In the genomic region with DNA sequence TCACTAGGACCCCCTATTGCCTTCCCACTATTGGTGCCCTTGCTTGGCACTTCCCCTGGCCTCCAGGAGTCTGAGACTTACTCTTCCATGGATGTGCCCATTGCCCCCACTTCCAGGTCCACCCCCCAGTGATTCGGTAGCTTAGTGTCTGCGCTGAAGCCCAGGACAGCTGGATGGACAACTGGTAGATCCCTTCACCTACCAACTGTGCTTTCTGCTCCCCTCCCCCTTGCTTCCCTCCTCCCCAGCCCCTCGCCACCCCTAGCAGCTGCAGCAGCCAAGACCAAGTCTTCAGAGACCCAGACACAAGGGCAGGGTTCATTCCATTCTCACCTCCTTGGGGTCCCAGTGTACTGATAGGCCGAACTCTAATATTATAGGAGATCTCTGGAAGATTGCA, we compare ENCODE assay signal across 11 cellular contexts. TPM values are rescaled to one million over a fixed set of nuclear protein-coding genes. Genes with fewer than 3 reads are reported as not detected.
DNase-seq lines count a peak whose midpoint lies in the region; ATAC-seq and TF ChIP-seq lines count a peak whose summit lies in the region.
"Had no signal": no experiment of that assay in that cellular context is flagged by ENCODE, and none has a peak within 500 bp of the region (broad histone marks: within the 10 kb centered on the region; RNA-seq: fewer than 3 reads in every experiment).

No MANE protein-coding gene starts in this region.

- H3K79me2 ChIP-seq in trophoblast cell (ENCODE audit: control insufficient read depth, insufficient read depth, low read length, poor library complexity): peaks cover 46% of the 10 kb centered on the region

- H4K91ac ChIP-seq in trophoblast cell (ENCODE audit: low read depth, low read length): peak overlapping the region; percentile 33

- H3K4me3 ChIP-seq in AG04449 (ENCODE audit: low read depth, low read length) (peak overlapping the region; percentile 29), esophagus muscularis mucosa (peak overlapping the region; percentile 46 to 69 (median 58)), trophoblast cell (ENCODE audit: low read depth, low read length) (no peak overlapping the region)

- CTCF ChIA-PET in AG04449 (lab: Yijun Ruan, JAX): interaction anchor here (3.0 to 46.3 kb wide), 3 partner anchors 7 to 26 kb away, joined by 14 to 1837 read pairs (median 169); a partner anchor contains a TSS
- CTCF ChIA-PET in RWPE1 (lab: Yijun Ruan, JAX): interaction anchor here (0.7 to 1.2 kb wide), 3 partner anchors 9 to 30 kb away, joined by 3 to 8 read pairs (median 4); no protein-coding TSS in a partner anchor

- H3K27me3 ChIP-seq in esophagus muscularis mucosa: no peaks in the 10 kb centered on the region
- no peaks in the 10 kb centered on the region for H3K27me3 ChIP-seq in trophoblast cell (ENCODE audit: insufficient read depth, low read length)

- no peak overlapping the region for H3K23ac ChIP-seq in trophoblast cell (ENCODE audit: low read length)

- H3K18ac ChIP-seq in trophoblast cell (ENCODE audit: low read length): peak overlapping the region; percentile 90

- H3K9me3 ChIP-seq in esophagus muscularis mucosa: no peaks in the 10 kb centered on the region
- H3K9me3 ChIP-seq in trophoblast cell (ENCODE audit: insufficient read depth, low read depth, low read length): no peaks in the 10 kb centered on the region

- H3K14ac ChIP-seq in trophoblast cell (ENCODE audit: low read length): peak overlapping the region; percentile 46

- POLR2A ChIA-PET in AG04449 (lab: Yijun Ruan, JAX): interaction anchor here (0.8 kb wide), 1 partner anchor 23 kb away, joined by 4 read pairs; no protein-coding TSS in a partner anchor
- POLR2A ChIA-PET in RWPE1 (lab: Yijun Ruan, JAX; ENCODE audit: low non-redundant PET): interaction anchor here (0.6 to 0.7 kb wide), 3 partner anchors 9 to 127 kb away, joined by 4 to 16 read pairs (median 8); no protein-coding TSS in a partner anchor

- TF ChIP-seq CTCF in AG04449 (IDR thresholded peaks at IDR 0.05; ENCODE audit: insufficient read depth, low read length, missing control alignments) (no peak), RWPE1 (conservative IDR thresholded peaks at IDR 0.05; ENCODE audit: low read depth) (no peak), esophagus muscularis mucosa (IDR thresholded peaks at IDR 0.05) (no peak)

- ATAC-seq in GM21786 (IDR thresholded peaks at IDR 0.05; ENCODE audit: unreplicated experiment) (no peak), GM18505 (IDR thresholded peaks at IDR 0.05; ENCODE audit: unreplicated experiment) (no peak), HG02588 (IDR thresholded peaks at IDR 0.05; ENCODE audit: unreplicated experiment) (no peak)
- ATAC-seq: CD8-positive, alpha-beta T cell had no signal

- H2BK5ac ChIP-seq in trophoblast cell (ENCODE audit: low read depth, low read length, poor library complexity): peak overlapping the region; percentile 61

- H3K4me2 ChIP-seq in trophoblast cell (ENCODE audit: low read length): no peak overlapping the region

- H4K12ac ChIP-seq in trophoblast cell (ENCODE audit: low read depth, low read length): no peak overlapping the region

- no peak overlapping the region for H3K9ac ChIP-seq in trophoblast cell (ENCODE audit: low read length)

- H3K27ac ChIP-seq in RWPE1 (peak overlapping the region; percentile 100), esophagus muscularis mucosa (replicated peaks in 1 of 4) (peak overlapping the region; percentile 92 to 100 (median 96)), trophoblast cell (ENCODE audit: low read depth, low read length) (peak overlapping the region; percentile 82)

- peak overlapping the region; percentile 23 for H2AK5ac ChIP-seq in trophoblast cell (ENCODE audit: low read length)

- peak overlapping the region; percentile 91 for H3K4ac ChIP-seq in trophoblast cell (ENCODE audit: low read depth, low read length)

- H2BK12ac ChIP-seq in trophoblast cell (ENCODE audit: low read length): peak overlapping the region; percentile 72

- intact Hi-C loops in esophagus muscularis mucosa (cut with DNase I): no loop called here

- H3K4me1 ChIP-seq in esophagus muscularis mucosa (peaks cover 86 to 100% (median 100%) of the 10 kb centered on the region in 4 donors), trophoblast cell (ENCODE audit: control insufficient read depth in 1 of 2, insufficient read depth in 2 of 2, low read length in 2 of 2) (peaks cover 64 to 74% of the 10 kb centered on the region in 2 experiments)

- H2AFZ ChIP-seq in trophoblast cell (ENCODE audit: insufficient read depth, low read length, poor library complexity): no peak overlapping the region

- H4K8ac ChIP-seq in trophoblast cell (ENCODE audit: low read depth, low read length): peak overlapping the region; percentile 36

- 65% methylated on average over 4 of the region's 4 CpGs for WGBS in esophagus muscularis mucosa
- WGBS in trophoblast cell (ENCODE audit: extremely low coverage, insufficient coverage, insufficient read length): no CpG with 5 or more reads among the region's 4 CpGs

- H3K36me3 ChIP-seq in esophagus muscularis mucosa: peaks cover 0 to 19% (median 0%) of the 10 kb centered on the region in 4 donors
- peaks cover 3 to 13% of the 10 kb centered on the region in 2 experiments for H3K36me3 ChIP-seq in trophoblast cell (ENCODE audit: control insufficient read depth in 1 of 2, insufficient read depth in 2 of 2, low read length in 2 of 2)

- TF ChIP-seq EP300 in esophagus muscularis mucosa (IDR thresholded peaks at IDR 0.05): no peak

- TF ChIP-seq POLR2A in esophagus muscularis mucosa (IDR thresholded peaks at IDR 0.05; ENCODE audit: low read depth) (no peak), GM18505 (IDR thresholded peaks at IDR 0.05; ENCODE audit: borderline replicate concordance, extremely low read depth, insufficient read depth, insufficient read length) (no peak)

- no peak overlapping the region for H2BK120ac ChIP-seq in trophoblast cell (ENCODE audit: insufficient read depth, low read length, poor library complexity)

- peaks cover 60% of the 10 kb centered on the region for H3K79me1 ChIP-seq in trophoblast cell (ENCODE audit: low read length)

- no peak for DNase-seq in AG04449 (ENCODE audit: low read depth, low spot score)
- no peak for DNase-seq in RWPE1 (ENCODE audit: low spot score)
- DNase-seq in esophagus muscularis mucosa (ENCODE audit: extremely low spot score): no peak
- DNase-seq in trophoblast cell: no peak
- no peak for DNase-seq in DMS114 treated with DMSO at 0.1 percent for 48 hours (lab: John Stamatoyannopoulos, UW; ENCODE audit: unreplicated experiment)
- DNase-seq: CD8-positive, alpha-beta T cell; NCI-H510A treated with DMSO at 0.1 percent for 48 hours; stimulated activated CD4-positive, alpha-beta T cell treated with anti-CD3 and anti-CD28 coated beads, Interleukin-4, amount 100 ng/mL, for 24 hours had no signal

RNA-seq across cellular contexts. Expression of a gene that starts 6.9 kb away (rescaled TPM):
- 100 to 1,000 TPM; 311 to 589 (median 380) TPM for total RNA-seq in esophagus muscularis mucosa
- polyA plus RNA-seq in trophoblast cell (2013): 414 and 457 TPM in 2 replicates

RNA-seq across cellular contexts. Expression of a gene that starts 31.9 kb away (rescaled TPM):
- total RNA-seq in esophagus muscularis mucosa: 1 to 10 TPM; 1.7 to 4.1 (median 2.6) TPM
- 0.47 and 0.83 TPM in 2 replicates for polyA plus RNA-seq in trophoblast cell (2013)

RNA-seq across cellular contexts. Expression of a gene that starts 39.2 kb away (rescaled TPM):
- total RNA-seq in esophagus muscularis mucosa: 1 to 10 TPM in 1 of 4 donors, under 1 TPM in 3; under 0.01 to 1.6 (median 0.66) TPM
- 38.9 and 40.4 TPM in 2 replicates for polyA plus RNA-seq in trophoblast cell (2013)
